Comparison of ENCODE assay signal across 9 cellular contexts in genomic region chr17:3796822-3797170, GRCh38. TPM values are rescaled to one million over a fixed set of nuclear protein-coding genes. Genes with fewer than 3 reads are reported as not detected.
DNase-seq lines count a peak whose midpoint lies in the region; ATAC-seq and TF ChIP-seq lines count a peak whose summit lies in the region.
"Had no signal": no experiment of that assay in that cellular context is flagged by ENCODE, and none has a peak within 500 bp of the region (broad histone marks: within the 10 kb centered on the region; RNA-seq: fewer than 3 reads in every experiment).

No MANE protein-coding gene starts in this region.

- no peak for TF ChIP-seq CTCF in stomach (IDR thresholded peaks at IDR 0.05)

- H3K27ac ChIP-seq in naive thymus-derived CD4-positive, alpha-beta T cell (ENCODE audit: low read depth, low read length): no peak overlapping the region
- no peak overlapping the region for H3K27ac ChIP-seq in stomach

- TF ChIP-seq EP300 in stomach (IDR thresholded peaks at IDR 0.05): no peak

- 80 to 90% (median 82%) methylated on average over 9 of the region's 9 CpGs for WGBS in stomach, 5 donors

- H3K36me3 ChIP-seq in naive thymus-derived CD4-positive, alpha-beta T cell (ENCODE audit: control insufficient read depth in 2 of 3, insufficient read depth in 3 of 3, low read length in 3 of 3): no peaks in the 10 kb centered on the region
- H3K36me3 ChIP-seq in stomach: no peaks in the 10 kb centered on the region

- peak overlapping the region in 1 of 9 donors; percentile 24 for H3K27ac Mint-ChIP-seq in naive thymus-derived CD4-positive, alpha-beta T cell

- H3K27me3 Mint-ChIP-seq in naive thymus-derived CD4-positive, alpha-beta T cell: no peaks in the 10 kb centered on the region

- H3K4me1 Mint-ChIP-seq in naive thymus-derived CD4-positive, alpha-beta T cell: peaks cover 0 to 25% (median 7%) of the 10 kb centered on the region in 7 donors

- H3K36me3 Mint-ChIP-seq in naive thymus-derived CD4-positive, alpha-beta T cell: no peaks in the 10 kb centered on the region

- no peaks in the 10 kb centered on the region for H3K9me3 Mint-ChIP-seq in naive thymus-derived CD4-positive, alpha-beta T cell

- TF ChIP-seq POLR2A in stomach (IDR thresholded peaks at IDR 0.05): no peak

- intact Hi-C loops in naive thymus-derived CD4-positive, alpha-beta T cell (cut with micrococcal nuclease): loop anchor here in 1 of 2 donors (5.0 kb wide), 1 partner anchor 34 kb away; no protein-coding TSS in a partner anchor
- intact Hi-C loops in cardiac septum (cut with DNase I): no loop called here
- intact Hi-C loops in stomach (cut with DNase I; ENCODE audit: low total_unique reads): no loop called here

- H3K27me3 ChIP-seq in naive thymus-derived CD4-positive, alpha-beta T cell (ENCODE audit: control insufficient read depth in 2 of 2, insufficient read depth in 2 of 2, low read length in 2 of 2): no peaks in the 10 kb centered on the region
- no peaks in the 10 kb centered on the region for H3K27me3 ChIP-seq in stomach

- H3K9me3 ChIP-seq in naive thymus-derived CD4-positive, alpha-beta T cell (ENCODE audit: control insufficient read depth in 2 of 3, low read length in 3 of 3): no peaks in the 10 kb centered on the region
- H3K9me3 ChIP-seq in stomach: no peaks in the 10 kb centered on the region

- POLR2A ChIA-PET in naive thymus-derived CD4-positive, alpha-beta T cell (lab: Charles Lee): no interaction called here

- peaks cover 0 to 29% of the 10 kb centered on the region in 2 donors for H3K4me1 ChIP-seq in naive thymus-derived CD4-positive, alpha-beta T cell (ENCODE audit: control insufficient read depth in 2 of 2, insufficient read depth in 2 of 2, low read length in 2 of 2)
- H3K4me1 ChIP-seq in stomach: peaks cover 0 to 42% (median 18%) of the 10 kb centered on the region in 4 donors

- CTCF ChIA-PET in naive thymus-derived CD4-positive, alpha-beta T cell (lab: Charles Lee): no interaction called here

- no peak overlapping the region for H3K4me3 ChIP-seq in naive thymus-derived CD4-positive, alpha-beta T cell (ENCODE audit: low read length)
- no peak overlapping the region for H3K4me3 ChIP-seq in stomach

- no peak for DNase-seq in naive thymus-derived CD4-positive, alpha-beta T cell
- no peak for DNase-seq in cardiac septum (ENCODE audit: low spot score)
- no peak for DNase-seq in stomach
- no peak for DNase-seq in stimulated activated CD4-positive, alpha-beta T cell treated with anti-CD3 and anti-CD28 coated beads, Interleukin-4, amount 100 ng/mL, for 4 hours
- DNase-seq: NCI-H1694 had no signal

- H3K4me3 Mint-ChIP-seq in naive thymus-derived CD4-positive, alpha-beta T cell: peak overlapping the region in 1 of 10 donors; percentile 46

- ATAC-seq in GM18861 (IDR thresholded peaks at IDR 0.05; ENCODE audit: unreplicated experiment): peak; percentile 16
- ATAC-seq in GM21381 (IDR thresholded peaks at IDR 0.05; ENCODE audit: unreplicated experiment): peak; percentile 22
- ATAC-seq in HG03442 (IDR thresholded peaks at IDR 0.05; ENCODE audit: unreplicated experiment): peak; percentile 20
- ATAC-seq in naive thymus-derived CD4-positive, alpha-beta T cell: peak; percentile 10
- ATAC-seq in HG03196 (IDR thresholded peaks at IDR 0.05; ENCODE audit: unreplicated experiment): no peak

RNA-seq across cellular contexts. Expression of gene ITGAE, which starts 4.2 kb away (rescaled TPM):
- 10 to 100 TPM; 16.3 to 29.4 (median 19.6) TPM for total RNA-seq in naive thymus-derived CD4-positive, alpha-beta T cell
- 10 to 100 TPM; 41.2 to 44.9 TPM for polyA plus RNA-seq in naive thymus-derived CD4-positive, alpha-beta T cell
- total RNA-seq in cardiac septum: 20.3 TPM
- 10 to 100 TPM in 3 of 5 donors, 1 to 10 TPM in 2; 4.5 to 39.4 (median 13.6) TPM for total RNA-seq in stomach
- 10 to 100 TPM; 36.9 to 66.8 (median 55.9) TPM for polyA plus RNA-seq in stomach

RNA-seq across cellular contexts. Expression of gene NCBP3, which starts 49.2 kb away (rescaled TPM):
- 10 to 100 TPM; 40.6 to 49.4 (median 46.7) TPM for total RNA-seq in naive thymus-derived CD4-positive, alpha-beta T cell
- 10 to 100 TPM in 1 of 2 donors, 1 to 10 TPM in 1; 7.8 to 14.7 TPM for polyA plus RNA-seq in naive thymus-derived CD4-positive, alpha-beta T cell
- total RNA-seq in cardiac septum: 32.8 TPM
- 10 to 100 TPM in 4 of 5 donors, 1 to 10 TPM in 1; 7.6 to 40.6 (median 28.1) TPM for total RNA-seq in stomach
- 10 to 100 TPM in 2 of 3 donors, 1 to 10 TPM in 1; 8.6 to 31.0 (median 19.1) TPM for polyA plus RNA-seq in stomach
